In genomic region chr22:24321999-24322398, GRCh38 we compare ENCODE assay signal across 1 cellular context.
TF ChIP-seq lines count a peak whose summit lies in the region.

No MANE protein-coding gene starts in this region.

TF ChIP-seq in HepG2, 621 proteins besides CTCF, POLR2A, EP300 and RAD21 (continued from another document):
- no peak for TF ChIP-seq ZNF740 (CRISPR knock-in tag; IDR thresholded peaks at IDR 0.05)
- TF ChIP-seq ZNF703 (CRISPR knock-in tag; IDR thresholded peaks at IDR 0.05; ENCODE audit: borderline replicate concordance) = no peak
- no peak for TF ChIP-seq ZFX (CRISPR knock-in tag; IDR thresholded peaks at IDR 0.05; ENCODE audit: low read depth)
- TF ChIP-seq PHB2 (IDR thresholded peaks at IDR 0.05; ENCODE audit: partially characterized antibody) = no peak
- no peak for TF ChIP-seq GZF1 (CRISPR knock-in tag; IDR thresholded peaks at IDR 0.05)
- TF ChIP-seq ZNF569 (CRISPR knock-in tag; IDR thresholded peaks at IDR 0.05; ENCODE audit: borderline replicate concordance) = no peak
- no peak for TF ChIP-seq ZNF160 (CRISPR knock-in tag; IDR thresholded peaks at IDR 0.05)
- TF ChIP-seq GATAD1 (CRISPR knock-in tag; IDR thresholded peaks at IDR 0.05) = no peak
- no peak for TF ChIP-seq NCOA5 (CRISPR knock-in tag; IDR thresholded peaks at IDR 0.05)
- no peak for TF ChIP-seq AKAP8 (CRISPR knock-in tag; IDR thresholded peaks at IDR 0.05)
- no peak for TF ChIP-seq DNMT1 (CRISPR knock-in tag; IDR thresholded peaks at IDR 0.05)
- no peak for TF ChIP-seq PBX3 (CRISPR knock-in tag; IDR thresholded peaks at IDR 0.05; ENCODE audit: borderline replicate concordance)
- no peak for TF ChIP-seq HCFC1 (IDR thresholded peaks at IDR 0.05; ENCODE audit: low read depth, low read length)
- no peak for TF ChIP-seq ZNF468 (CRISPR knock-in tag; IDR thresholded peaks at IDR 0.05)
- TF ChIP-seq MNT (IDR thresholded peaks at IDR 0.05) = no peak
TF ChIP-seq in HepG2: peak in this region for 0.
